In genomic region chr1:109621402-109622101, GRCh38 we compare ENCODE assay signal across 1 cellular context.
TF ChIP-seq lines count a peak whose summit lies in the region.

No MANE protein-coding gene starts in this region.

TF ChIP-seq in HEK293, 187 proteins besides CTCF, POLR2A, EP300 and RAD21 (continued from another document):
- TF ChIP-seq, protein P1, sequence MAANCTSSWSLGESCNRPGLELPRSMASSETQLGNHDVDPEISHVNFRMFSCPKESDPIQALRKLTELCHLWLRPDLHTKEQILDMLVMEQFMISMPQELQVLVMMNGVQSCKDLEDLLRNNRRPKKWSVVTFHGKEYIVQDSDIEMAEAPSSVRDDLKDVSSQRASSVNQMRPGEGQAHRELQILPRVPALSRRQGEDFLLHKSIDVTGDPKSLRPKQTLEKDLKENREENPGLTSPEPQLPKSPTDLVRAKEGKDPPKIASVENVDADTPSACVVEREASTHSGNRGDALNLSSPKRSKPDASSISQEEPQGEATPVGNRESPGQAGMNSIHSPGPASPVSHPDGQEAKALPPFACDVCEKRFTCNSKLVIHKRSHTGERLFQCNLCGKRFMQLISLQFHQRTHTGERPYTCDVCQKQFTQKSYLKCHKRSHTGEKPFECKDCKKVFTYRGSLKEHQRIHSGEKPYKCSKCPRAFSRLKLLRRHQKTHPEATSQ (tag by site-specific recombination; IDR thresholded peaks at IDR 0.05), result no peak
- TF ChIP-seq ZNF112 (tag by site-specific recombination; IDR thresholded peaks at IDR 0.05) (no peak), ZNF585B (tag by site-specific recombination; IDR thresholded peaks at IDR 0.05) (no peak), HOXC10 (CRISPR knock-in tag; IDR thresholded peaks at IDR 0.05) (no peak), SCRT2 (tag by site-specific recombination; IDR thresholded peaks at IDR 0.05) (no peak), ZFP69B (tag by site-specific recombination; IDR thresholded peaks at IDR 0.05) (no peak)
